Comparison of ENCODE assay signal across 1 cellular context in the genomic region with DNA sequence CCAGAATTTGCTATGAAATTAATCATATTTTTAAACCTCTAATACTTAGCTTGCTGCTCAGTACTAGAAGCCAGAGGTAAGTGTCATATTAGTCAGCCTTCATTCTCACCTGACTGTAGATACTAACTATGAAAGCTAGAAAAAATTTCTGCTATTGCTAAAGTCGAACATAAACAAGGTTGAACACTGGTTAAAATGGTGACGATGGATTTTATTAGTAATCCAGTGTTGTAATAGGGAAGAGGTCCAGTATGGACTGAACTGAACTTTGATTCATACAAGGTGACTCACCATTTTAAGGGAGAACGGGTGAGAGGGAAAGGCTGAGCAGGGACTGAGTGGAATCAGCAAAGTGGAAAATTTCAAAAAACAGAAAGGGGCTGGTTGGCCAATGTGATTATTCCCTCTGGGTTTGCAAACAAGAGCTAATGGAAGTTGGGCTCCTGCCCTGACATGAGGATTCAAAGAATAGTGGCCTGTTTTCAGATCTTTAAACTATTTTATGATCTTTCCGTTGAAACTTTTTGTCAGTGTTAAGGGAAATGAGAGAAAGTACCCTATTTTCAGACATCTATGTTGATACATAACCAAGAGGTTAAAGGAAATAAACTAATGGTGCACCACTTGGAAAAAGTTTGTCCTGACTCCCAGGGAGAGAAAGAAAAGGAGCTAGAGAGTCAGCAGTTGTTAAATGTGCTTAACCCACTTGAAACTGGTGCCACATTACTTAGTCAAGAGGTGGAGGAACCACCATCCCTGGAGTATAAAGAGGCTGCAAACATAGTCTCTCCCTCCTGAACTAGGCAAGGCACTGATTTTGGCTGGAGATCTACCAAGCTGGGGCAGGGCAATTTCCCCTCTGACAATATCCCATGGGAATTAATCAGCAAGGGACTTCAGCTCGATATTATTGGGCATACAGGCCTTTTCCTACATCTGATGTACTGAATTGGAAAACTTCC.
TF ChIP-seq lines count a peak whose summit lies in the region.

No MANE protein-coding gene starts in this region.

TF ChIP-seq in HepG2, 621 proteins besides CTCF, POLR2A, EP300 and RAD21 (continued from another document and continues in another):
- TF ChIP-seq, protein P1, sequence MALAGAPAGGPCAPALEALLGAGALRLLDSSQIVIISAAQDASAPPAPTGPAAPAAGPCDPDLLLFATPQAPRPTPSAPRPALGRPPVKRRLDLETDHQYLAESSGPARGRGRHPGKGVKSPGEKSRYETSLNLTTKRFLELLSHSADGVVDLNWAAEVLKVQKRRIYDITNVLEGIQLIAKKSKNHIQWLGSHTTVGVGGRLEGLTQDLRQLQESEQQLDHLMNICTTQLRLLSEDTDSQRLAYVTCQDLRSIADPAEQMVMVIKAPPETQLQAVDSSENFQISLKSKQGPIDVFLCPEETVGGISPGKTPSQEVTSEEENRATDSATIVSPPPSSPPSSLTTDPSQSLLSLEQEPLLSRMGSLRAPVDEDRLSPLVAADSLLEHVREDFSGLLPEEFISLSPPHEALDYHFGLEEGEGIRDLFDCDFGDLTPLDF (CRISPR knock-in tag; IDR thresholded peaks at IDR 0.05): 0 out of 2 replicates have a peak, but pooled peaks have one; percentile 40
- TF ChIP-seq, protein P2, sequence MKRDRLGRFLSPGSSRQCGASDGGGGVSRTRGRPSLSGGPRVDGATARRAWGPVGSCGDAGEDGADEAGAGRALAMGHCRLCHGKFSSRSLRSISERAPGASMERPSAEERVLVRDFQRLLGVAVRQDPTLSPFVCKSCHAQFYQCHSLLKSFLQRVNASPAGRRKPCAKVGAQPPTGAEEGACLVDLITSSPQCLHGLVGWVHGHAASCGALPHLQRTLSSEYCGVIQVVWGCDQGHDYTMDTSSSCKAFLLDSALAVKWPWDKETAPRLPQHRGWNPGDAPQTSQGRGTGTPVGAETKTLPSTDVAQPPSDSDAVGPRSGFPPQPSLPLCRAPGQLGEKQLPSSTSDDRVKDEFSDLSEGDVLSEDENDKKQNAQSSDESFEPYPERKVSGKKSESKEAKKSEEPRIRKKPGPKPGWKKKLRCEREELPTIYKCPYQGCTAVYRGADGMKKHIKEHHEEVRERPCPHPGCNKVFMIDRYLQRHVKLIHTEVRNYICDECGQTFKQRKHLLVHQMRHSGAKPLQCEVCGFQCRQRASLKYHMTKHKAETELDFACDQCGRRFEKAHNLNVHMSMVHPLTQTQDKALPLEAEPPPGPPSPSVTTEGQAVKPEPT (CRISPR knock-in tag; IDR thresholded peaks at IDR 0.05; ENCODE audit: low read depth): peak; percentile 97
- TF ChIP-seq, protein P3, sequence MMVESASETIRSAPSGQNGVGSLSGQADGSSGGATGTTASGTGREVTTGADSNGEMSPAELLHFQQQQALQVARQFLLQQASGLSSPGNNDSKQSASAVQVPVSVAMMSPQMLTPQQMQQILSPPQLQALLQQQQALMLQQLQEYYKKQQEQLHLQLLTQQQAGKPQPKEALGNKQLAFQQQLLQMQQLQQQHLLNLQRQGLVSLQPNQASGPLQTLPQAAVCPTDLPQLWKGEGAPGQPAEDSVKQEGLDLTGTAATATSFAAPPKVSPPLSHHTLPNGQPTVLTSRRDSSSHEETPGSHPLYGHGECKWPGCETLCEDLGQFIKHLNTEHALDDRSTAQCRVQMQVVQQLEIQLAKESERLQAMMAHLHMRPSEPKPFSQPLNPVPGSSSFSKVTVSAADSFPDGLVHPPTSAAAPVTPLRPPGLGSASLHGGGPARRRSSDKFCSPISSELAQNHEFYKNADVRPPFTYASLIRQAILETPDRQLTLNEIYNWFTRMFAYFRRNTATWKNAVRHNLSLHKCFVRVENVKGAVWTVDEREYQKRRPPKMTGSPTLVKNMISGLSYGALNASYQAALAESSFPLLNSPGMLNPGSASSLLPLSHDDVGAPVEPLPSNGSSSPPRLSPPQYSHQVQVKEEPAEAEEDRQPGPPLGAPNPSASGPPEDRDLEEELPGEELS (CRISPR knock-in tag; IDR thresholded peaks at IDR 0.05): peak; percentile 90
- TF ChIP-seq POLR2G (IDR thresholded peaks at IDR 0.05; ENCODE audit: low read depth, low read length): peak; percentile 72
- peak; percentile 63; the same call in 1 of the 2 replicates for TF ChIP-seq HOXA3 (CRISPR knock-in tag; IDR thresholded peaks at IDR 0.05)
- no peak for TF ChIP-seq ZNF333 (CRISPR knock-in tag; IDR thresholded peaks at IDR 0.05; ENCODE audit: borderline replicate concordance)
- TF ChIP-seq, protein P4, sequence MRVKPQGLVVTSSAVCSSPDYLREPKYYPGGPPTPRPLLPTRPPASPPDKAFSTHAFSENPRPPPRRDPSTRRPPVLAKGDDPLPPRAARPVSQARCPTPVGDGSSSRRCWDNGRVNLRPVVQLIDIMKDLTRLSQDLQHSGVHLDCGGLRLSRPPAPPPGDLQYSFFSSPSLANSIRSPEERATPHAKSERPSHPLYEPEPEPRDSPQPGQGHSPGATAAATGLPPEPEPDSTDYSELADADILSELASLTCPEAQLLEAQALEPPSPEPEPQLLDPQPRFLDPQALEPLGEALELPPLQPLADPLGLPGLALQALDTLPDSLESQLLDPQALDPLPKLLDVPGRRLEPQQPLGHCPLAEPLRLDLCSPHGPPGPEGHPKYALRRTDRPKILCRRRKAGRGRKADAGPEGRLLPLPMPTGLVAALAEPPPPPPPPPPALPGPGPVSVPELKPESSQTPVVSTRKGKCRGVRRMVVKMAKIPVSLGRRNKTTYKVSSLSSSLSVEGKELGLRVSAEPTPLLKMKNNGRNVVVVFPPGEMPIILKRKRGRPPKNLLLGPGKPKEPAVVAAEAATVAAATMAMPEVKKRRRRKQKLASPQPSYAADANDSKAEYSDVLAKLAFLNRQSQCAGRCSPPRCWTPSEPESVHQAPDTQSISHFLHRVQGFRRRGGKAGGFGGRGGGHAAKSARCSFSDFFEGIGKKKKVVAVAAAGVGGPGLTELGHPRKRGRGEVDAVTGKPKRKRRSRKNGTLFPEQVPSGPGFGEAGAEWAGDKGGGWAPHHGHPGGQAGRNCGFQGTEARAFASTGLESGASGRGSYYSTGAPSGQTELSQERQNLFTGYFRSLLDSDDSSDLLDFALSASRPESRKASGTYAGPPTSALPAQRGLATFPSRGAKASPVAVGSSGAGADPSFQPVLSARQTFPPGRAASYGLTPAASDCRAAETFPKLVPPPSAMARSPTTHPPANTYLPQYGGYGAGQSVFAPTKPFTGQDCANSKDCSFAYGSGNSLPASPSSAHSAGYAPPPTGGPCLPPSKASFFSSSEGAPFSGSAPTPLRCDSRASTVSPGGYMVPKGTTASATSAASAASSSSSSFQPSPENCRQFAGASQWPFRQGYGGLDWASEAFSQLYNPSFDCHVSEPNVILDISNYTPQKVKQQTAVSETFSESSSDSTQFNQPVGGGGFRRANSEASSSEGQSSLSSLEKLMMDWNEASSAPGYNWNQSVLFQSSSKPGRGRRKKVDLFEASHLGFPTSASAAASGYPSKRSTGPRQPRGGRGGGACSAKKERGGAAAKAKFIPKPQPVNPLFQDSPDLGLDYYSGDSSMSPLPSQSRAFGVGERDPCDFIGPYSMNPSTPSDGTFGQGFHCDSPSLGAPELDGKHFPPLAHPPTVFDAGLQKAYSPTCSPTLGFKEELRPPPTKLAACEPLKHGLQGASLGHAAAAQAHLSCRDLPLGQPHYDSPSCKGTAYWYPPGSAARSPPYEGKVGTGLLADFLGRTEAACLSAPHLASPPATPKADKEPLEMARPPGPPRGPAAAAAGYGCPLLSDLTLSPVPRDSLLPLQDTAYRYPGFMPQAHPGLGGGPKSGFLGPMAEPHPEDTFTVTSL (CRISPR knock-in tag; IDR thresholded peaks at IDR 0.05; ENCODE audit: borderline replicate concordance): peak; percentile 83; the same call in 1 of the 2 replicates
- TF ChIP-seq ZNF337 (CRISPR knock-in tag; IDR thresholded peaks at IDR 0.05; ENCODE audit: borderline replicate concordance, low read depth): no peak
- peak; percentile 73 for TF ChIP-seq HDAC2 (CRISPR knock-in tag; IDR thresholded peaks at IDR 0.05)
- TF ChIP-seq SP5 (CRISPR knock-in tag; IDR thresholded peaks at IDR 0.05; ENCODE audit: borderline replicate concordance, low read depth): peak; percentile 7; the same call in 1 of the 2 replicates
- TF ChIP-seq HMG20B (CRISPR knock-in tag; conservative IDR thresholded peaks at IDR 0.05): peak; percentile 70
- TF ChIP-seq RARA (CRISPR knock-in tag; IDR thresholded peaks at IDR 0.05): peak; percentile 80
- peak; percentile 53 to 77 for TF ChIP-seq MAFK (conservative IDR thresholded peaks at IDR 0.05 in 1 of 2, IDR thresholded peaks at IDR 0.05 in 1 of 2; ENCODE audit: low read length in 2 of 2)
- TF ChIP-seq ZMYM4 (CRISPR knock-in tag; IDR thresholded peaks at IDR 0.05): peak; percentile 44
- TF ChIP-seq, protein P5, sequence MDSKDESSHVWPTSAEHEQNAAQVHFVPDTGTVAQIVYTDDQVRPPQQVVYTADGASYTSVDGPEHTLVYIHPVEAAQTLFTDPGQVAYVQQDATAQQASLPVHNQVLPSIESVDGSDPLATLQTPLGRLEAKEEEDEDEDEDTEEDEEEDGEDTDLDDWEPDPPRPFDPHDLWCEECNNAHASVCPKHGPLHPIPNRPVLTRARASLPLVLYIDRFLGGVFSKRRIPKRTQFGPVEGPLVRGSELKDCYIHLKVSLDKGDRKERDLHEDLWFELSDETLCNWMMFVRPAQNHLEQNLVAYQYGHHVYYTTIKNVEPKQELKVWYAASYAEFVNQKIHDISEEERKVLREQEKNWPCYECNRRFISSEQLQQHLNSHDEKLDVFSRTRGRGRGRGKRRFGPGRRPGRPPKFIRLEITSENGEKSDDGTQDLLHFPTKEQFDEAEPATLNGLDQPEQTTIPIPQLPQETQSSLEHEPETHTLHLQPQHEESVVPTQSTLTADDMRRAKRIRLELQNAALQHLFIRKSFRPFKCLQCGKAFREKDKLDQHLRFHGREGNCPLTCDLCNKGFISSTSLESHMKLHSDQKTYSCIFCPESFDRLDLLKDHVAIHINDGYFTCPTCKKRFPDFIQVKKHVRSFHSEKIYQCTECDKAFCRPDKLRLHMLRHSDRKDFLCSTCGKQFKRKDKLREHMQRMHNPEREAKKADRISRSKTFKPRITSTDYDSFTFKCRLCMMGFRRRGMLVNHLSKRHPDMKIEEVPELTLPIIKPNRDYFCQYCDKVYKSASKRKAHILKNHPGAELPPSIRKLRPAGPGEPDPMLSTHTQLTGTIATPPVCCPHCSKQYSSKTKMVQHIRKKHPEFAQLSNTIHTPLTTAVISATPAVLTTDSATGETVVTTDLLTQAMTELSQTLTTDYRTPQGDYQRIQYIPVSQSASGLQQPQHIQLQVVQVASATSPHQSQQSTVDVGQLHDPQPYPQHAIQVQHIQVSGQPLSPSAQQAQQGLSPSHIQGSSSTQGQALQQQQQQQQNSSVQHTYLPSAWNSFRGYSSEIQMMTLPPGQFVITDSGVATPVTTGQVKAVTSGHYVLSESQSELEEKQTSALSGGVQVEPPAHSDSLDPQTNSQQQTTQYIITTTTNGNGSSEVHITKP (CRISPR knock-in tag; IDR thresholded peaks at IDR 0.05; ENCODE audit: low read depth): 0 out of 2 replicates have a peak, but pooled peaks have one; percentile 44
- peak; percentile 74; the same call in 1 of the 2 replicates for TF ChIP-seq ZNF816 (CRISPR knock-in tag; IDR thresholded peaks at IDR 0.05; ENCODE audit: borderline replicate concordance)
- TF ChIP-seq SKI (IDR thresholded peaks at IDR 0.05; ENCODE audit: partially characterized antibody): peak; percentile 25
- TF ChIP-seq TEAD3 (CRISPR knock-in tag; optimal IDR thresholded peaks at IDR 0.05; ENCODE audit: borderline replicate concordance): peak; percentile 66
- no peak for TF ChIP-seq TEAD2 (CRISPR knock-in tag; IDR thresholded peaks at IDR 0.05)
- TF ChIP-seq, protein P6, sequence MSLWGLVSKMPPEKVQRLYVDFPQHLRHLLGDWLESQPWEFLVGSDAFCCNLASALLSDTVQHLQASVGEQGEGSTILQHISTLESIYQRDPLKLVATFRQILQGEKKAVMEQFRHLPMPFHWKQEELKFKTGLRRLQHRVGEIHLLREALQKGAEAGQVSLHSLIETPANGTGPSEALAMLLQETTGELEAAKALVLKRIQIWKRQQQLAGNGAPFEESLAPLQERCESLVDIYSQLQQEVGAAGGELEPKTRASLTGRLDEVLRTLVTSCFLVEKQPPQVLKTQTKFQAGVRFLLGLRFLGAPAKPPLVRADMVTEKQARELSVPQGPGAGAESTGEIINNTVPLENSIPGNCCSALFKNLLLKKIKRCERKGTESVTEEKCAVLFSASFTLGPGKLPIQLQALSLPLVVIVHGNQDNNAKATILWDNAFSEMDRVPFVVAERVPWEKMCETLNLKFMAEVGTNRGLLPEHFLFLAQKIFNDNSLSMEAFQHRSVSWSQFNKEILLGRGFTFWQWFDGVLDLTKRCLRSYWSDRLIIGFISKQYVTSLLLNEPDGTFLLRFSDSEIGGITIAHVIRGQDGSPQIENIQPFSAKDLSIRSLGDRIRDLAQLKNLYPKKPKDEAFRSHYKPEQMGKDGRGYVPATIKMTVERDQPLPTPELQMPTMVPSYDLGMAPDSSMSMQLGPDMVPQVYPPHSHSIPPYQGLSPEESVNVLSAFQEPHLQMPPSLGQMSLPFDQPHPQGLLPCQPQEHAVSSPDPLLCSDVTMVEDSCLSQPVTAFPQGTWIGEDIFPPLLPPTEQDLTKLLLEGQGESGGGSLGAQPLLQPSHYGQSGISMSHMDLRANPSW (CRISPR knock-in tag; IDR thresholded peaks at IDR 0.05; ENCODE audit: borderline replicate concordance): no peak
- TF ChIP-seq KLF11 (CRISPR knock-in tag; IDR thresholded peaks at IDR 0.05): peak; percentile 65; the same call in 1 of the 2 replicates
- TF ChIP-seq ZNF792 (CRISPR knock-in tag; IDR thresholded peaks at IDR 0.05): 0 out of 2 replicates have a peak, but pooled peaks have one; percentile 46
- TF ChIP-seq ZNF20 (CRISPR knock-in tag; IDR thresholded peaks at IDR 0.05): no peak
- TF ChIP-seq, protein P7, sequence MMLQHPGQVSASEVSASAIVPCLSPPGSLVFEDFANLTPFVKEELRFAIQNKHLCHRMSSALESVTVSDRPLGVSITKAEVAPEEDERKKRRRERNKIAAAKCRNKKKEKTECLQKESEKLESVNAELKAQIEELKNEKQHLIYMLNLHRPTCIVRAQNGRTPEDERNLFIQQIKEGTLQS (CRISPR knock-in tag; IDR thresholded peaks at IDR 0.05): peak; percentile 97
- TF ChIP-seq HMG20A (CRISPR knock-in tag; IDR thresholded peaks at IDR 0.05; ENCODE audit: borderline replicate concordance): peak; percentile 85
- peak; percentile 79 for TF ChIP-seq NFIC (IDR thresholded peaks at IDR 0.05; ENCODE audit: low read length)
- peak; percentile 78; the same call in 1 of the 2 replicates for TF ChIP-seq ZNF747 (CRISPR knock-in tag; IDR thresholded peaks at IDR 0.05; ENCODE audit: borderline replicate concordance)
- no peak for TF ChIP-seq KDM2A (CRISPR knock-in tag; IDR thresholded peaks at IDR 0.05; ENCODE audit: borderline replicate concordance, low read depth)
- TF ChIP-seq RFXAP (CRISPR knock-in tag; IDR thresholded peaks at IDR 0.05; ENCODE audit: borderline replicate concordance): peak; percentile 57; the same call in 1 of the 2 replicates
- TF ChIP-seq ZNF331 (CRISPR knock-in tag; IDR thresholded peaks at IDR 0.05): peak; percentile 76
- TF ChIP-seq, protein P8, sequence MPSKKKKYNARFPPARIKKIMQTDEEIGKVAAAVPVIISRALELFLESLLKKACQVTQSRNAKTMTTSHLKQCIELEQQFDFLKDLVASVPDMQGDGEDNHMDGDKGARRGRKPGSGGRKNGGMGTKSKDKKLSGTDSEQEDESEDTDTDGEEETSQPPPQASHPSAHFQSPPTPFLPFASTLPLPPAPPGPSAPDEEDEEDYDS (CRISPR knock-in tag; IDR thresholded peaks at IDR 0.05): peak; percentile 64
- TF ChIP-seq SNAPC2 (CRISPR knock-in tag; IDR thresholded peaks at IDR 0.05): 0 out of 2 replicates have a peak, but pooled peaks have one; percentile 18
- TF ChIP-seq GFI1 (CRISPR knock-in tag; IDR thresholded peaks at IDR 0.05; ENCODE audit: borderline replicate concordance): peak; percentile 64; the same call in 1 of the 2 replicates
- peak; percentile 32; the same call in 1 of the 2 replicates for TF ChIP-seq TCF7 (IDR thresholded peaks at IDR 0.05; ENCODE audit: low read depth)
